23 cellular contexts compared by ENCODE assay signal in genomic region chr10:117968354-117969182, GRCh38.
"Had no signal": no experiment of that assay in that cellular context is flagged by ENCODE, and none has a peak within 500 bp of the region (broad histone marks: within the 10 kb centered on the region; RNA-seq: fewer than 3 reads in every experiment).

No MANE protein-coding gene starts in this region.

- H3K27ac Mint-ChIP-seq: activated B cell treated with CpG ODN at 0.5 μM for 24 hours; activated CD8-positive, alpha-beta T cell treated with anti-CD3 and anti-CD28 coated beads for 36 hours; activated naive CD4-positive, alpha-beta T cell treated with anti-CD3 and anti-CD28 coated beads, Interleukin-2, amount 50 U/mL, for 72 hours; memory B cell; natural killer cell; progenitor cell of endocrine pancreas; T-helper 17 cell had no signal

- H3K36me3 Mint-ChIP-seq: activated naive CD4-positive, alpha-beta T cell treated with anti-CD3 and anti-CD28 coated beads, Interleukin-2, amount 50 U/mL, for 72 hours; memory B cell; natural killer cell had no signal

- H3K4me1 Mint-ChIP-seq: activated B cell treated with CpG ODN at 0.5 μM for 24 hours, memory B cell, natural killer cell, T-helper 17 cell had no signal

- H3K4me3 ChIP-seq: esophagus muscularis mucosa, mucosa of descending colon, right atrium auricular region had no signal

- ATAC-seq: activated CD8-positive, alpha-beta T cell treated with anti-CD3 and anti-CD28 coated beads for 36 hours; activated naive CD4-positive, alpha-beta T cell treated with anti-CD3 and anti-CD28 coated beads, Interleukin-2, amount 50 U/mL, for 72 hours; activated T-cell treated with anti-CD3 and anti-CD28 coated beads, Interleukin-2, amount 50 U/mL, for 4 hours; left ventricle myocardium superior; mucosa of descending colon; natural killer cell; stimulated activated naive CD8-positive, alpha-beta T cell treated with anti-CD3 and anti-CD28 coated beads, Interleukin-15, Interleukin-2, amounts not matched to agents 100 U/mL and 50 U/mL, for 24 hours; T-helper 17 cell had no signal

- DNase-seq: activated B cell treated with CpG ODN at 0.5 μM for 24 hours; activated CD4-positive, alpha-beta T cell treated with anti-CD3 and anti-CD28 coated beads for 48 hours; activated CD8-positive, alpha-beta T cell treated with anti-CD3 and anti-CD28 coated beads for 36 hours; activated effector memory CD4-positive, alpha-beta T cell treated with anti-CD3 and anti-CD28 coated beads, Interleukin-2, amount 50 U/mL, for 16 hours; activated T-cell treated with anti-CD3 and anti-CD28 coated beads, Interleukin-2, amount 50 U/mL, for 4 hours; amniotic stem cell; central memory CD4-positive, alpha-beta T cell; cortex of kidney; effector CD4-positive, alpha-beta T cell; hippocampal formation; kidney; left ventricle myocardium superior; mucosa of descending colon; natural killer cell; nucleus accumbens; stimulated activated naive CD8-positive, alpha-beta T cell treated with anti-CD3 and anti-CD28 coated beads, Interleukin-15, Interleukin-2, amounts not matched to agents 100 U/mL and 50 U/mL, for 24 hours; T-helper 17 cell; trophoblast cell had no signal

- H3K4me3 Mint-ChIP-seq: activated B cell treated with CpG ODN at 0.5 μM for 24 hours; activated CD8-positive, alpha-beta T cell treated with anti-CD3 and anti-CD28 coated beads for 36 hours; activated T-cell treated with anti-CD3 and anti-CD28 coated beads, Interleukin-2, amount 50 U/mL, for 4 hours; memory B cell; natural killer cell; T-helper 17 cell had no signal

- H3K27ac ChIP-seq: esophagus muscularis mucosa, right atrium auricular region had no signal

- H3K9me3 Mint-ChIP-seq: activated CD8-positive, alpha-beta T cell treated with anti-CD3 and anti-CD28 coated beads for 36 hours; activated T-cell treated with anti-CD3 and anti-CD28 coated beads, Interleukin-2, amount 50 U/mL, for 4 hours; natural killer cell had no signal
